ENCODE assay signal across 1 cellular context in the genomic region with DNA sequence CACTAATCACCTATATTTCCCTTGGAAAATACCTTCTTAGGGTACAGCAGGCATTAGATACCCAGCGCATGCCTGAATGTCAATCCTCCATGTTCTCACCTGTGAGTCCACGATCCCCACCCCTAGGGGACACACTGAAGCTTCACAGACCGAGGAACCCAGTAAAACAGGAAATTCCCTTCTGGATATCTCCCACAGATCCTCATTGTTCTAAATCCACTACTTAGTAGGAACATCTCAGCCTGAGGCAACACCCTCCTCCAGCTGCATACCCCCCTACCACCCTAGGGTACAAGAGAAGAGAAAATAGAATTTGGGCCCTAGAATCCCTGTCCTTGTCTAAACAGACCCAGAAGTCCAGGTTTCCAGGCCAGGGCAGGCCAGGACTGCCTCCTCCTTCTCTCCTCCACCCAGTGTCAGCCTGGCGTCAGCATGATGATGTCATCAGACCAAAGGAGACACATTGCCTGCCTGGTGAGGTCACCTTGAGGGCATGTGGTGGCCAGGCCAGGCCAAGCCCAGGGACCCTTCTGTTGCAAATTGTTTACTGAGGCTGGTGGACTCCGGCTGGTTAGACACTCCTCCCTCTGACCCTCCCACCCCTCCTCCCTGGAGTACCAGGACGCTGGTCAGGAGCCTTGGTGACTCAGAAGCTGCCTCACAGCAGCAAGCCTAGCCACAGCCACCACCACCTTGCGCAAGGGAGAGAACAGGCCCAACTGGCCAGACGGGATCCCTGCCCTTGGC.
A peak's percentile ranks its signal among the peaks of the same experiment; 100 is the strongest.
TF ChIP-seq lines count a peak whose summit lies in the region.

No MANE protein-coding gene starts in this region.

TF ChIP-seq in GM12878, 131 proteins besides CTCF, POLR2A, EP300 and RAD21:
- TF ChIP-seq CREB1 (IDR thresholded peaks at IDR 0.05; ENCODE audit: low read depth): peak; percentile 81
- TF ChIP-seq SUPT20H (IDR thresholded peaks at IDR 0.05; ENCODE audit: borderline replicate concordance, control insufficient read depth, low read depth, low read length): no peak
- 0 out of 2 replicates have a peak, but pooled peaks have one; percentile 50 for TF ChIP-seq ATF7 (IDR thresholded peaks at IDR 0.05; ENCODE audit: low read depth)
- peak; percentile 59; the same call in 1 of the 2 replicates for TF ChIP-seq CREM (IDR thresholded peaks at IDR 0.05; ENCODE audit: low read depth)
TF ChIP-seq in GM12878: peak in this region for 3.
